Comparison of ENCODE assay signal across 8 cellular contexts in genomic region chr18:51211552-51211951, GRCh38. TPM values are rescaled to one million over a fixed set of nuclear protein-coding genes. Genes with fewer than 3 reads are reported as not detected.
DNase-seq lines count a peak whose midpoint lies in the region; ATAC-seq lines count a peak whose summit lies in the region.

No MANE protein-coding gene starts in this region.

- H3K4me3 Mint-ChIP-seq in activated CD8-positive, alpha-beta T cell treated with anti-CD3 and anti-CD28 coated beads, Interleukin-2, amount 10 ng/mL, durations not matched to agents 7 days and 5 days = peak overlapping the region; percentile 1
- H3K4me3 Mint-ChIP-seq in immature natural killer cell = peak overlapping the region; percentile 2 to 49 (median 37)

- CTCF ChIA-PET in activated CD8-positive, alpha-beta T cell treated with anti-CD3 and anti-CD28 coated beads, Interleukin-2, amount 10 ng/mL, durations not matched to agents 7 days and 5 days (lab: Charles Lee) = no interaction called here

- H3K36me3 Mint-ChIP-seq in activated CD8-positive, alpha-beta T cell treated with anti-CD3 and anti-CD28 coated beads, Interleukin-2, amount 10 ng/mL, durations not matched to agents 7 days and 5 days (ENCODE audit: low read depth) = peaks cover 2% of the 10 kb centered on the region
- H3K36me3 Mint-ChIP-seq in immature natural killer cell = peaks cover 4 to 9% (median 6%) of the 10 kb centered on the region in 3 donors

- POLR2A ChIA-PET in activated CD8-positive, alpha-beta T cell treated with anti-CD3 and anti-CD28 coated beads, Interleukin-2, amount 10 ng/mL, durations not matched to agents 7 days and 5 days (lab: Charles Lee) = interaction anchor here (1.2 kb wide), 1 partner anchor 14 kb away, joined by 9 read pairs; the partner anchor contains the start of gene MEX3C

- DNase-seq in ELR (ENCODE audit: low read depth) (peak; percentile 79), immature natural killer cell (peak; percentile 87 to 90 (median 88)), islet precursor cell (no peak)
- peak; percentile 78 for DNase-seq in activated CD8-positive, alpha-beta T cell treated with anti-CD3 and anti-CD28 coated beads, Interleukin-2, amount 10 ng/mL, durations not matched to agents 7 days and 5 days
- DNase-seq in effector CD8-positive, alpha-beta T cell (lab: John Stamatoyannopoulos, UW) = no peak
- no peak for DNase-seq in effector CD4-positive, alpha-beta T cell

- ATAC-seq in GM21367 (IDR thresholded peaks at IDR 0.05; ENCODE audit: unreplicated experiment) = peak; percentile 87
- ATAC-seq in HG03558 (IDR thresholded peaks at IDR 0.05; ENCODE audit: extremely low read depth, unreplicated experiment) = peak; percentile 94
- ATAC-seq in activated CD8-positive, alpha-beta T cell treated with anti-CD3 and anti-CD28 coated beads, Interleukin-2, amount 10 ng/mL, durations not matched to agents 7 days and 5 days = peak; percentile 93

- peaks cover 21% of the 10 kb centered on the region for H3K4me1 Mint-ChIP-seq in activated CD8-positive, alpha-beta T cell treated with anti-CD3 and anti-CD28 coated beads, Interleukin-2, amount 10 ng/mL, durations not matched to agents 7 days and 5 days (ENCODE audit: low read depth)
- H3K4me1 Mint-ChIP-seq in immature natural killer cell = peaks cover 37 to 47% of the 10 kb centered on the region in 2 donors

- no peaks in the 10 kb centered on the region for H3K9me3 Mint-ChIP-seq in activated CD8-positive, alpha-beta T cell treated with anti-CD3 and anti-CD28 coated beads, Interleukin-2, amount 10 ng/mL, durations not matched to agents 7 days and 5 days (ENCODE audit: insufficient read depth)
- H3K9me3 Mint-ChIP-seq in immature natural killer cell = no peaks in the 10 kb centered on the region

- H3K27ac Mint-ChIP-seq in activated CD8-positive, alpha-beta T cell treated with anti-CD3 and anti-CD28 coated beads, Interleukin-2, amount 10 ng/mL, durations not matched to agents 7 days and 5 days = peak overlapping the region; percentile 70
- peak overlapping the region; percentile 82 to 91 (median 86) for H3K27ac Mint-ChIP-seq in immature natural killer cell

- peaks cover 4% of the 10 kb centered on the region for H3K27me3 Mint-ChIP-seq in activated CD8-positive, alpha-beta T cell treated with anti-CD3 and anti-CD28 coated beads, Interleukin-2, amount 10 ng/mL, durations not matched to agents 7 days and 5 days (ENCODE audit: low read depth)
- H3K27me3 Mint-ChIP-seq in immature natural killer cell (ENCODE audit: low read depth in 3 of 3) = peaks cover 0 to 6% (median 4%) of the 10 kb centered on the region in 3 donors

RNA-seq across cellular contexts. Expression of gene MEX3C, which starts 14.1 kb away (rescaled TPM):
- total RNA-seq in activated CD8-positive, alpha-beta T cell treated with anti-CD3 and anti-CD28 coated beads, Interleukin-2, amount 10 ng/mL, durations not matched to agents 7 days and 5 days = 10 to 100 TPM; 40.4 to 45.8 TPM
- 10 to 100 TPM in 2 of 3 donors, 1 to 10 TPM in 1; 10.0 to 18.1 (median 10.7) TPM for polyA plus RNA-seq in immature natural killer cell

Comparison
In these comparisons a context has a peak if more than half of its experiments do, and no peak if none do; other contexts are left out.
1. DNase-seq: peak in ELR (single experiment), activated CD8-positive, alpha-beta T cell treated with anti-CD3 and anti-CD28 coated beads, Interleukin-2, amount 10 ng/mL, durations not matched to agents 7 days and 5 days (single experiment) and immature natural killer cell (3 of 3); none in effector CD8-positive, alpha-beta T cell (single experiment), islet precursor cell (single experiment) and effector CD4-positive, alpha-beta T cell (single experiment).
2. Peak in every context shown above with its lines, with median percentiles within 50 percentile points of each other: ATAC-seq.